ENCODE assay signal across 1 cellular context in the genomic region with DNA sequence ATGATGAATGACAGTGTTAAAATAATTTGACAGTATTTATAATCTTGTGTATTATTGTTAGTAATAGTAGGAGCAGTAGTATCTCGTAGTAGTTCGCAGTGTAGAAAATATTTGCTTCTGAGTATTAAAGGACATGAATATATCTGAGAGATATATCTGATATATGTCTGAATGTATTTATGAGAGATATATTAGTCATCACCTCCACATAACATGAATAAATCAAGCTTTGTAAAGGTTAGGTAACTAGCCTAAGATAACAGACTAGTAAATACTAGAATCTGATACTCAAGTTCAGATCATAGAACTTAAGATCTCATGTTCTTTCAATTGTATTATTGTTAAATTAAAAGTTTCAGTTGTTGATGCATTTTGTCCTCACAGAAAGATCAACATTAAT.
TF ChIP-seq lines count a peak whose summit lies in the region.

No MANE protein-coding gene starts in this region.

TF ChIP-seq in SK-N-SH treated with all-trans-retinoic acid at 6 μM for 48 hours, 23 proteins besides CTCF, POLR2A, EP300 and RAD21 (continued from another document):
- TF ChIP-seq ZFP30 (CRISPR knock-in tag; IDR thresholded peaks at IDR 0.05): no peak
- TF ChIP-seq ZFP3 (CRISPR knock-in tag; IDR thresholded peaks at IDR 0.05): no peak
- TF ChIP-seq, protein P1, sequence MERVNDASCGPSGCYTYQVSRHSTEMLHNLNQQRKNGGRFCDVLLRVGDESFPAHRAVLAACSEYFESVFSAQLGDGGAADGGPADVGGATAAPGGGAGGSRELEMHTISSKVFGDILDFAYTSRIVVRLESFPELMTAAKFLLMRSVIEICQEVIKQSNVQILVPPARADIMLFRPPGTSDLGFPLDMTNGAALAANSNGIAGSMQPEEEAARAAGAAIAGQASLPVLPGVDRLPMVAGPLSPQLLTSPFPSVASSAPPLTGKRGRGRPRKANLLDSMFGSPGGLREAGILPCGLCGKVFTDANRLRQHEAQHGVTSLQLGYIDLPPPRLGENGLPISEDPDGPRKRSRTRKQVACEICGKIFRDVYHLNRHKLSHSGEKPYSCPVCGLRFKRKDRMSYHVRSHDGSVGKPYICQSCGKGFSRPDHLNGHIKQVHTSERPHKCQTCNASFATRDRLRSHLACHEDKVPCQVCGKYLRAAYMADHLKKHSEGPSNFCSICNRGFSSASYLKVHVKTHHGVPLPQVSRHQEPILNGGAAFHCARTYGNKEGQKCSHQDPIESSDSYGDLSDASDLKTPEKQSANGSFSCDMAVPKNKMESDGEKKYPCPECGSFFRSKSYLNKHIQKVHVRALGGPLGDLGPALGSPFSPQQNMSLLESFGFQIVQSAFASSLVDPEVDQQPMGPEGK (CRISPR knock-in tag; IDR thresholded peaks at IDR 0.05; ENCODE audit: borderline replicate concordance): no peak
- TF ChIP-seq BACH2 (CRISPR knock-in tag; IDR thresholded peaks at IDR 0.05; ENCODE audit: borderline replicate concordance): no peak
- no peak for TF ChIP-seq SNAI2 (CRISPR knock-in tag; IDR thresholded peaks at IDR 0.05)
- no peak for TF ChIP-seq ARNTL (CRISPR knock-in tag; IDR thresholded peaks at IDR 0.05; ENCODE audit: borderline replicate concordance, low read depth)
- no peak for TF ChIP-seq ZNF8 (CRISPR knock-in tag; IDR thresholded peaks at IDR 0.05)
- no peak for TF ChIP-seq POU6F1 (CRISPR knock-in tag; IDR thresholded peaks at IDR 0.05; ENCODE audit: borderline replicate concordance, low read depth)
- no peak for TF ChIP-seq TOX (CRISPR knock-in tag; IDR thresholded peaks at IDR 0.05; ENCODE audit: borderline replicate concordance)
- TF ChIP-seq, protein P2, sequence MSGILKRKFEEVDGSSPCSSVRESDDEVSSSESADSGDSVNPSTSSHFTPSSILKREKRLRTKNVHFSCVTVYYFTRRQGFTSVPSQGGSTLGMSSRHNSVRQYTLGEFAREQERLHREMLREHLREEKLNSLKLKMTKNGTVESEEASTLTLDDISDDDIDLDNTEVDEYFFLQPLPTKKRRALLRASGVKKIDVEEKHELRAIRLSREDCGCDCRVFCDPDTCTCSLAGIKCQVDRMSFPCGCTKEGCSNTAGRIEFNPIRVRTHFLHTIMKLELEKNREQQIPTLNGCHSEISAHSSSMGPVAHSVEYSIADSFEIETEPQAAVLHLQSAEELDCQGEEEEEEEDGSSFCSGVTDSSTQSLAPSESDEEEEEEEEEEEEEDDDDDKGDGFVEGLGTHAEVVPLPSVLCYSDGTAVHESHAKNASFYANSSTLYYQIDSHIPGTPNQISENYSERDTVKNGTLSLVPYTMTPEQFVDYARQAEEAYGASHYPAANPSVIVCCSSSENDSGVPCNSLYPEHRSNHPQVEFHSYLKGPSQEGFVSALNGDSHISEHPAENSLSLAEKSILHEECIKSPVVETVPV (CRISPR knock-in tag; IDR thresholded peaks at IDR 0.05): no peak
- TF ChIP-seq RARB (CRISPR knock-in tag; IDR thresholded peaks at IDR 0.05): no peak
TF ChIP-seq in SK-N-SH treated with all-trans-retinoic acid at 6 μM for 48 hours: peak in this region for 0.
